In genomic region chr3:45137656-45138181, GRCh38 we compare ENCODE assay signal across 13 cellular contexts. TPM values are rescaled to one million over a fixed set of nuclear protein-coding genes. Genes with fewer than 3 reads are reported as not detected.
DNase-seq lines count a peak whose midpoint lies in the region; ATAC-seq and TF ChIP-seq lines count a peak whose summit lies in the region.
"Had no signal": no experiment of that assay in that cellular context is flagged by ENCODE, and none has a peak within 500 bp of the region (broad histone marks: within the 10 kb centered on the region; RNA-seq: fewer than 3 reads in every experiment).

No MANE protein-coding gene starts in this region.

- H3K9me3 ChIP-seq in cardiac muscle cell (ENCODE audit: low read depth): no peaks in the 10 kb centered on the region
- no peaks in the 10 kb centered on the region for H3K9me3 ChIP-seq in WERI-Rb-1 (ENCODE audit: severe bottlenecking)
- H3K9me3 ChIP-seq: SJCRH30 had no signal

- H3K4me3 ChIP-seq in cardiac muscle cell (no peak overlapping the region), WERI-Rb-1 (ENCODE audit: low read depth, low read length) (no peak overlapping the region), fibroblast of villous mesenchyme (ENCODE audit: low read depth, low read length) (no peak overlapping the region)
- H3K4me3 ChIP-seq: SJCRH30 had no signal

- ATAC-seq in left ventricle myocardium superior: no peak
- ATAC-seq in HG03520 (IDR thresholded peaks at IDR 0.05; ENCODE audit: unreplicated experiment): no peak
- no peak for ATAC-seq in GM18502 (IDR thresholded peaks at IDR 0.05; ENCODE audit: poor library complexity, unreplicated experiment)
- ATAC-seq: activated T-helper 17 cell treated with anti-CD3 and anti-CD28 coated beads, Interleukin-2, amount 50 U/mL, for 72 hours had no signal

- no peak overlapping the region for H3K27ac ChIP-seq in cardiac muscle cell
- no peak overlapping the region for H3K27ac ChIP-seq in WERI-Rb-1
- H3K27ac ChIP-seq: SJCRH30 had no signal

- no peak for TF ChIP-seq CTCF in cardiac muscle cell (IDR thresholded peaks at IDR 0.05; ENCODE audit: low read depth, low read length)
- no peak for TF ChIP-seq CTCF in WERI-Rb-1 (IDR thresholded peaks at IDR 0.05; ENCODE audit: low read depth, low read length)
- no peak for TF ChIP-seq CTCF in fibroblast of villous mesenchyme (IDR thresholded peaks at IDR 0.05; ENCODE audit: insufficient read depth, low read depth, low read length)

- DNase-seq in cardiac muscle cell (ENCODE audit: low read depth in 1 of 2, low spot score in 1 of 2): peak; percentile 35 to 65
- no peak for DNase-seq in left ventricle myocardium superior
- DNase-seq in WERI-Rb-1: peak; percentile 14
- DNase-seq in fibroblast of villous mesenchyme (ENCODE audit: low read depth): peak; percentile 64
- DNase-seq in amniotic stem cell (lab: John Stamatoyannopoulos, UW): no peak
- no peak for DNase-seq in middle frontal gyrus (ENCODE audit: extremely low spot score, low spot score)
- DNase-seq: activated CD4-positive, alpha-beta T cell treated with anti-CD3 and anti-CD28 coated beads for 4 hours; Kasumi-1; kidney; SJCRH30 had no signal

- intact Hi-C loops in left ventricle myocardium superior (cut with micrococcal nuclease): no loop called here

- peaks cover 19% of the 10 kb centered on the region for H3K4me1 ChIP-seq in cardiac muscle cell (ENCODE audit: low read depth)
- H3K4me1 ChIP-seq: SJCRH30 had no signal

- H3K27me3 ChIP-seq in cardiac muscle cell: peaks cover 6% of the 10 kb centered on the region
- H3K27me3 ChIP-seq in WERI-Rb-1 (ENCODE audit: insufficient read depth, low read depth, severe bottlenecking): no peaks in the 10 kb centered on the region
- H3K27me3 ChIP-seq: SJCRH30 had no signal

- H3K36me3 ChIP-seq in cardiac muscle cell (no peaks in the 10 kb centered on the region), WERI-Rb-1 (no peaks in the 10 kb centered on the region)
- H3K36me3 ChIP-seq: SJCRH30 had no signal

RNA-seq across cellular contexts. Expression of gene CDCP1, which starts 8.5 kb away (rescaled TPM):
- total RNA-seq in cardiac muscle cell (0.04 and 0.12 TPM in 2 replicates), left ventricle myocardium superior (0.30 TPM), fibroblast of villous mesenchyme (10.4 and 20.6 TPM in 2 replicates)
- 0.24 TPM in 1 of 2 replicates, not detected in the other for polyA plus RNA-seq in cardiac muscle cell
- total RNA-seq: SJCRH30 had no signal

Comparison
In these comparisons a context has a peak if more than half of its experiments do, and no peak if none do; other contexts are left out.
1. DNase-seq: peak in cardiac muscle cell (2 of 2), WERI-Rb-1 (single experiment) and fibroblast of villous mesenchyme (single experiment); none in left ventricle myocardium superior (single experiment), amniotic stem cell (single experiment) and middle frontal gyrus (single experiment).